Comparison of ENCODE assay signal across 18 cellular contexts in genomic region chr1:228958741-228959140, GRCh38.
DNase-seq lines count a peak whose midpoint lies in the region; ATAC-seq and TF ChIP-seq lines count a peak whose summit lies in the region.
"Had no signal": no experiment of that assay in that cellular context is flagged by ENCODE, and none has a peak within 500 bp of the region (broad histone marks: within the 10 kb centered on the region; RNA-seq: fewer than 3 reads in every experiment).

No MANE protein-coding gene starts in this region.

- POLR2A ChIA-PET in SK-N-SH (lab: Yijun Ruan, JAX) = no interaction called here

- DNase-seq in SK-N-SH = no peak
- no peak for DNase-seq in endodermal cell
- no peak for DNase-seq in mesothelial cell of epicardium (ENCODE audit: low spot score in 2 of 2, unreplicated experiment in 2 of 2)
- DNase-seq in AG20443 (ENCODE audit: low spot score) = no peak
- DNase-seq in NCI-H2107 (lab: John Stamatoyannopoulos, UW) = no peak
- DNase-seq: DMS153, DND-41, Karpas-422, NCI-H1092 treated with DMSO at 0.1 percent for 48 hours, NCI-H1436 treated with DMSO at 0.1 percent for 48 hours, NCI-H187 treated with DMSO at 0.1 percent for 48 hours, NCI-H748 treated with DMSO at 0.1 percent for 48 hours, PC-3 had no signal

- H3K36me3 ChIP-seq in SK-N-SH (replicated peaks in 1 of 2; ENCODE audit: control insufficient read depth in 1 of 2, insufficient read depth in 2 of 2, low read length in 1 of 2) (no peaks in the 10 kb centered on the region), endodermal cell (ENCODE audit: control insufficient read depth, insufficient read depth, low read length) (no peaks in the 10 kb centered on the region)

- peaks cover 10% of the 10 kb centered on the region for H3K9me3 Mint-ChIP-seq in endodermal cell
- H3K9me3 Mint-ChIP-seq in mesothelial cell of epicardium = peaks cover 9% of the 10 kb centered on the region

- peaks cover under 1 to 5% of the 10 kb centered on the region in 2 experiments; a peak in 2 of 4 replicates for H3K4me1 ChIP-seq in SK-N-SH (ENCODE audit: control insufficient read depth in 1 of 2, insufficient read depth in 2 of 2, low read depth in 1 of 2, low read length in 1 of 2)
- H3K4me1 ChIP-seq in endodermal cell (ENCODE audit: control insufficient read depth, insufficient read depth, low read length) = peaks cover 12% of the 10 kb centered on the region

- H3K9me2 ChIP-seq in SK-N-SH = no peaks in the 10 kb centered on the region

- no peaks in the 10 kb centered on the region for H3K79me2 ChIP-seq in SK-N-SH (ENCODE audit: insufficient read depth)

- no peak overlapping the region for H3K4me3 ChIP-seq in SK-N-SH (ENCODE audit: low read depth in 2 of 2, low read length in 1 of 2)
- H3K4me3 ChIP-seq in endodermal cell (ENCODE audit: low read length) = peak overlapping the region; percentile 55

- H3K9ac ChIP-seq in SK-N-SH (no peak overlapping the region), endodermal cell (ENCODE audit: extremely low read depth, low read length, poor library complexity, severe bottlenecking) (no peak overlapping the region)

- H3K27me3 ChIP-seq in SK-N-SH (ENCODE audit: insufficient read depth) (no peaks in the 10 kb centered on the region), endodermal cell (ENCODE audit: control insufficient read depth, insufficient read depth, low read length, poor library complexity, severe bottlenecking) (no peaks in the 10 kb centered on the region)

- H3K27ac Mint-ChIP-seq in endodermal cell = peak overlapping the region; percentile 41
- peak overlapping the region; percentile 41 for H3K27ac Mint-ChIP-seq in mesothelial cell of epicardium

- TF ChIP-seq CTCF in SK-N-SH (IDR thresholded peaks at IDR 0.05) (no peak), endodermal cell (conservative IDR thresholded peaks at IDR 0.05) (no peak), mesothelial cell of epicardium (IDR thresholded peaks at IDR 0.05; ENCODE audit: unreplicated experiment) (no peak)

- TF ChIP-seq RAD21 in SK-N-SH (IDR thresholded peaks at IDR 0.05; ENCODE audit: low read length) = no peak

- H3F3A ChIP-seq in SK-N-SH (replicated peaks; ENCODE audit: insufficient read depth) = peaks cover 3% of the 10 kb centered on the region

- CTCF ChIA-PET in SK-N-SH (lab: Yijun Ruan, JAX) = no interaction called here

- H3K4me1 Mint-ChIP-seq in endodermal cell = peaks cover 31% of the 10 kb centered on the region
- H3K4me1 Mint-ChIP-seq in mesothelial cell of epicardium = peaks cover 21% of the 10 kb centered on the region

- no peaks in the 10 kb centered on the region for H3K36me3 Mint-ChIP-seq in endodermal cell (ENCODE audit: low read depth)
- H3K36me3 Mint-ChIP-seq in mesothelial cell of epicardium = no peaks in the 10 kb centered on the region

- ATAC-seq in SK-N-SH treated with all-trans-retinoic acid at 6 μM for 48 hours (no peak), HG02973 (IDR thresholded peaks at IDR 0.05; ENCODE audit: unreplicated experiment) (no peak)
- ATAC-seq: HCT116, PC-3 had no signal

- H4K20me1 ChIP-seq in SK-N-SH (ENCODE audit: insufficient read depth) = no peaks in the 10 kb centered on the region

- no peak overlapping the region for H3K4me2 ChIP-seq in SK-N-SH

- no peak for TF ChIP-seq EP300 in SK-N-SH (IDR thresholded peaks at IDR 0.05; ENCODE audit: borderline replicate concordance in 1 of 2, low read depth in 1 of 2, low read length in 1 of 2)

- 93% methylated on average over 2 of the region's 2 CpGs for WGBS in SK-N-SH (ENCODE audit: low lambda C conversion rate)
- 62 to 68% methylated on average over 2 of the region's 2 CpGs for WGBS in endodermal cell (ENCODE audit: insufficient coverage in 1 of 2, insufficient read length in 1 of 2), 2 experiments

- no peak overlapping the region for H3K27ac ChIP-seq in SK-N-SH (ENCODE audit: low read depth in 2 of 2, low read length in 1 of 2)
- H3K27ac ChIP-seq in endodermal cell (ENCODE audit: low read depth, low read length) = no peak overlapping the region
- H3K27ac ChIP-seq: 22Rv1, HL-60 had no signal

- H2AFZ ChIP-seq in SK-N-SH (ENCODE audit: low read depth) = 0 out of 2 replicates have a peak overlapping the region, but pooled peaks have one; percentile 36

- 0 out of 2 replicates have a peak, but pooled peaks cover 4% of the 10 kb centered on the region for H3K9me3 ChIP-seq in SK-N-SH
- H3K9me3 ChIP-seq in endodermal cell (ENCODE audit: control insufficient read depth, low read length) = peaks cover 20% of the 10 kb centered on the region

- no peak overlapping the region for H3K4me3 Mint-ChIP-seq in endodermal cell
- H3K4me3 Mint-ChIP-seq in mesothelial cell of epicardium = no peak overlapping the region

- no peaks in the 10 kb centered on the region for H3K27me3 Mint-ChIP-seq in endodermal cell (ENCODE audit: insufficient read depth)
- H3K27me3 Mint-ChIP-seq in mesothelial cell of epicardium (ENCODE audit: low read depth) = no peaks in the 10 kb centered on the region

TF ChIP-seq in SK-N-SH, 30 proteins besides CTCF, POLR2A, EP300 and RAD21 (continues in another document):
- TF ChIP-seq, protein P1, sequence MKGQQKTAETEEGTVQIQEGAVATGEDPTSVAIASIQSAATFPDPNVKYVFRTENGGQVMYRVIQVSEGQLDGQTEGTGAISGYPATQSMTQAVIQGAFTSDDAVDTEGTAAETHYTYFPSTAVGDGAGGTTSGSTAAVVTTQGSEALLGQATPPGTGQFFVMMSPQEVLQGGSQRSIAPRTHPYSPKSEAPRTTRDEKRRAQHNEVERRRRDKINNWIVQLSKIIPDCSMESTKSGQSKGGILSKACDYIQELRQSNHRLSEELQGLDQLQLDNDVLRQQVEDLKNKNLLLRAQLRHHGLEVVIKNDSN (IDR thresholded peaks at IDR 0.05; ENCODE audit: borderline replicate concordance, low read depth) = no peak
- TF ChIP-seq MEF2A (IDR thresholded peaks at IDR 0.05; ENCODE audit: borderline replicate concordance, low read depth) (no peak), SIN3A (IDR thresholded peaks at IDR 0.05; ENCODE audit: borderline replicate concordance, low read depth, low read length) (no peak), YY1 (IDR thresholded peaks at IDR 0.05; ENCODE audit: low read depth) (no peak), RCOR1 (IDR thresholded peaks at IDR 0.05; ENCODE audit: low read length) (no peak), FOSL2 (IDR thresholded peaks at IDR 0.05; ENCODE audit: borderline replicate concordance, low read depth) (no peak), RFX5 (IDR thresholded peaks at IDR 0.05; ENCODE audit: low read length) (no peak), SMC3 (IDR thresholded peaks at IDR 0.05; ENCODE audit: low read depth, low read length) (no peak)

TF ChIP-seq in SK-N-SH treated with all-trans-retinoic acid at 6 μM for 48 hours, 23 proteins besides CTCF, POLR2A, EP300 and RAD21:
- TF ChIP-seq CREB5 (CRISPR knock-in tag; IDR thresholded peaks at IDR 0.05; ENCODE audit: low read depth) = no peak
- TF ChIP-seq, protein P2, sequence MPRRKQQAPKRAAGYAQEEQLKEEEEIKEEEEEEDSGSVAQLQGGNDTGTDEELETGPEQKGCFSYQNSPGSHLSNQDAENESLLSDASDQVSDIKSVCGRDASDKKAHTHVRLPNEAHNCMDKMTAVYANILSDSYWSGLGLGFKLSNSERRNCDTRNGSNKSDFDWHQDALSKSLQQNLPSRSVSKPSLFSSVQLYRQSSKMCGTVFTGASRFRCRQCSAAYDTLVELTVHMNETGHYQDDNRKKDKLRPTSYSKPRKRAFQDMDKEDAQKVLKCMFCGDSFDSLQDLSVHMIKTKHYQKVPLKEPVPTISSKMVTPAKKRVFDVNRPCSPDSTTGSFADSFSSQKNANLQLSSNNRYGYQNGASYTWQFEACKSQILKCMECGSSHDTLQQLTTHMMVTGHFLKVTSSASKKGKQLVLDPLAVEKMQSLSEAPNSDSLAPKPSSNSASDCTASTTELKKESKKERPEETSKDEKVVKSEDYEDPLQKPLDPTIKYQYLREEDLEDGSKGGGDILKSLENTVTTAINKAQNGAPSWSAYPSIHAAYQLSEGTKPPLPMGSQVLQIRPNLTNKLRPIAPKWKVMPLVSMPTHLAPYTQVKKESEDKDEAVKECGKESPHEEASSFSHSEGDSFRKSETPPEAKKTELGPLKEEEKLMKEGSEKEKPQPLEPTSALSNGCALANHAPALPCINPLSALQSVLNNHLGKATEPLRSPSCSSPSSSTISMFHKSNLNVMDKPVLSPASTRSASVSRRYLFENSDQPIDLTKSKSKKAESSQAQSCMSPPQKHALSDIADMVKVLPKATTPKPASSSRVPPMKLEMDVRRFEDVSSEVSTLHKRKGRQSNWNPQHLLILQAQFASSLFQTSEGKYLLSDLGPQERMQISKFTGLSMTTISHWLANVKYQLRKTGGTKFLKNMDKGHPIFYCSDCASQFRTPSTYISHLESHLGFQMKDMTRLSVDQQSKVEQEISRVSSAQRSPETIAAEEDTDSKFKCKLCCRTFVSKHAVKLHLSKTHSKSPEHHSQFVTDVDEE (CRISPR knock-in tag; IDR thresholded peaks at IDR 0.05) = no peak
- no peak for TF ChIP-seq ZNF8 (CRISPR knock-in tag; IDR thresholded peaks at IDR 0.05)
- no peak for TF ChIP-seq ISL1 (CRISPR knock-in tag; IDR thresholded peaks at IDR 0.05)
- no peak for TF ChIP-seq BACH2 (CRISPR knock-in tag; IDR thresholded peaks at IDR 0.05; ENCODE audit: borderline replicate concordance)
- no peak for TF ChIP-seq CSDC2 (CRISPR knock-in tag; IDR thresholded peaks at IDR 0.05)
- TF ChIP-seq ZC3H10 (CRISPR knock-in tag; IDR thresholded peaks at IDR 0.05) = no peak
